Comparison of ENCODE assay signal across 10 cellular contexts in the genomic region with DNA sequence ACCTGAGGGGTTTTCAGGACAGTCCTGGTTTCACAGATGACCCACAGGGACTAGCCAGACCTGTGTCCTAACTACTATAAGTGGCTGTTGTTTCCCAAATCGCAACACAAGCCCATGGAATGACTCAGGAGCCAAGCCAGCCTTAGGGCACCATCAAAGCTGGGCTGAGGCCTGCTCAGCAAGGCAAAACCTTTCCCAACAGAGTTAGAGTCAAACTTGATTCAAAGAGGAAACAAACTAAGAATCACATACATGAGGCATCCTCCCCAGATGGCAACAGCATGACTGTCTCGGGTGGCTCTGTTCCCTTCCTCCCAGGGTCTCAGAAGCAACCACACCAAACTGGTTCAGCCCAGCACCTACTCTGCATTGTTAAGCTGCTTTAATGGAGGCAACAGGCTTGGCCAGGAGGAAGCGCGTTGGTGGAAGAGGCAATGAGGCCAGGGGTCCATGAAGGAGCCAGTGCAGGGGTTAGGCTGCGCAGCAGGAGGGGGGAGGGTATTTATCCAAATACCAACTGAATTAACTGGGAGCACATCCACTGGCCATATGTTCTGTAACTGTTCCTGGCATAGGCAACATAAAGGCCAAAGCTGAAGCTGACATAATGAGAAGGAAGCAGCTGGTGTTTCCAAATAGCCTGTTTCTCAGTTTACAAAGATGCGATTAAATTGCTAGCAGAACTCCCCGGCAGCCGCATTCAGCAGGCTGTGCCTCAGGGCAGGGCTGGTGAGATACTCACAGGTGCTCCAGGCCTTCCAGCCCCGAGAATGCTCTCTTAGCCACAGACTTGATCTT.
DNase-seq lines count a peak whose midpoint lies in the region; ATAC-seq, FAIRE-seq and TF ChIP-seq lines count a peak whose summit lies in the region.
"Had no signal": no experiment of that assay in that cellular context is flagged by ENCODE, and none has a peak within 500 bp of the region (broad histone marks: within the 10 kb centered on the region; RNA-seq: fewer than 3 reads in every experiment).

No MANE protein-coding gene starts in this region.

- TF ChIP-seq CTCF in bronchial epithelial cell (IDR thresholded peaks at IDR 0.05; ENCODE audit: insufficient read depth, low read length, severe bottlenecking) (no peak), osteoblast (IDR thresholded peaks at IDR 0.05; ENCODE audit: extremely low read depth, low read depth, low read length) (no peak), tibial nerve (IDR thresholded peaks at IDR 0.05) (no peak)

- H3K27ac ChIP-seq in osteoblast (ENCODE audit: low read depth, low read length) (no peak overlapping the region), tibial nerve (peak overlapping the region in 1 of 4 donors; percentile 19)

- H3K27me3 ChIP-seq in bronchial epithelial cell (ENCODE audit: control insufficient read depth, insufficient read depth, low read length) (no peaks in the 10 kb centered on the region), osteoblast (ENCODE audit: insufficient read depth, low read length) (no peaks in the 10 kb centered on the region), tibial nerve (no peaks in the 10 kb centered on the region)

- H3K4me2 ChIP-seq in osteoblast (ENCODE audit: insufficient read depth, low read length): no peak overlapping the region

- peak; percentile 59 for DNase-seq in COLO668 (lab: John Stamatoyannopoulos, UW; ENCODE audit: unreplicated experiment)
- peak; percentile 63 for DNase-seq in NCI-H1694 treated with DMSO at 0.1 percent for 48 hours (lab: John Stamatoyannopoulos, UW)
- DNase-seq in bronchial epithelial cell (ENCODE audit: low read depth): peak; percentile 53
- peak; percentile 53 for DNase-seq in osteoblast (ENCODE audit: insufficient read length, low spot score, missing footprints)
- DNase-seq in tibial nerve (ENCODE audit: low spot score in 2 of 2): no peak
- no peak for DNase-seq in SHP77 treated with DMSO at 0.1 percent for 48 hours (lab: John Stamatoyannopoulos, UW)
- no peak for DNase-seq in NOMO-1 treated with dmso at 0.1 percent for 144 hours (lab: John Stamatoyannopoulos, UW; ENCODE audit: unreplicated experiment)

- no peaks in the 10 kb centered on the region for H3K79me2 ChIP-seq in osteoblast (ENCODE audit: insufficient read depth, low read length)

- peaks cover 32% of the 10 kb centered on the region for H3K4me1 ChIP-seq in osteoblast (ENCODE audit: insufficient read depth, low read length)
- H3K4me1 ChIP-seq in tibial nerve: peaks cover 0 to 86% (median 27%) of the 10 kb centered on the region in 4 donors

- no peaks in the 10 kb centered on the region for H3K9me3 ChIP-seq in osteoblast (ENCODE audit: low read depth, low read length)
- H3K9me3 ChIP-seq in tibial nerve: no peaks in the 10 kb centered on the region

- peak; percentile 52 for FAIRE-seq in bronchial epithelial cell (lab: Jason Lieb, UNC)
- FAIRE-seq: G401.6 had no signal

- no peak overlapping the region for H3K4me3 ChIP-seq in bronchial epithelial cell (ENCODE audit: low read depth, low read length)
- no peak overlapping the region for H3K4me3 ChIP-seq in osteoblast (ENCODE audit: insufficient read depth, low read length)
- no peak overlapping the region for H3K4me3 ChIP-seq in tibial nerve
- H3K4me3 ChIP-seq: lung had no signal

- H3K36me3 ChIP-seq in bronchial epithelial cell (ENCODE audit: control insufficient read depth, insufficient read depth, low read length) (peaks cover 5% of the 10 kb centered on the region), osteoblast (ENCODE audit: insufficient read depth, low read length) (no peaks in the 10 kb centered on the region), tibial nerve (peaks cover 0 to 30% (median 0%) of the 10 kb centered on the region in 3 donors)

- no peak for TF ChIP-seq EP300 in tibial nerve (IDR thresholded peaks at IDR 0.05)

- no peak for TF ChIP-seq POLR2A in tibial nerve (IDR thresholded peaks at IDR 0.05)

- WGBS in tibial nerve, 2 donors: 78 to 79% methylated on average over 9 of the region's 9 CpGs

- no peaks in the 10 kb centered on the region for H4K20me1 ChIP-seq in osteoblast (ENCODE audit: insufficient read depth, low read length)

- H2AFZ ChIP-seq in osteoblast (ENCODE audit: low read length): no peak overlapping the region

- ATAC-seq in GM21619 (IDR thresholded peaks at IDR 0.05; ENCODE audit: unreplicated experiment): no peak

Comparison
In these comparisons a context has a peak if more than half of its experiments do, and no peak if none do; other contexts are left out.
1. DNase-seq: peak in COLO668 (single experiment), NCI-H1694 treated with DMSO at 0.1 percent for 48 hours (single experiment), bronchial epithelial cell (single experiment) and osteoblast (single experiment); none in tibial nerve (0 of 2), SHP77 treated with DMSO at 0.1 percent for 48 hours (single experiment) and NOMO-1 treated with dmso at 0.1 percent for 144 hours (single experiment).